ENCODE assay signal across 13 cellular contexts in genomic region chr2:121076501-121076820, GRCh38.
"Had no signal": no experiment of that assay in that cellular context is flagged by ENCODE, and none has a peak within 500 bp of the region (broad histone marks: within the 10 kb centered on the region; RNA-seq: fewer than 3 reads in every experiment).

No MANE protein-coding gene starts in this region.

- H3K27me3 ChIP-seq: upper lobe of left lung had no signal

- H3K9me3 ChIP-seq: adrenal gland, gastrocnemius medialis, sigmoid colon, suprapubic skin, upper lobe of left lung had no signal

- H3K4me3 ChIP-seq: adrenal gland, gastrocnemius medialis, suprapubic skin, upper lobe of left lung had no signal

- H3K27ac ChIP-seq: adrenal gland, epithelial cell of prostate, gastrocnemius medialis, suprapubic skin, upper lobe of left lung, VCaP had no signal

- H3K36me3 ChIP-seq: adrenal gland, gastrocnemius medialis, sigmoid colon, suprapubic skin, upper lobe of left lung had no signal

- H3K4me3 Mint-ChIP-seq: activated CD4-positive, alpha-beta T cell treated with anti-CD3 and anti-CD28 coated beads for 36 hours; activated CD8-positive, alpha-beta T cell treated with anti-CD3 and anti-CD28 coated beads for 36 hours; central memory CD8-positive, alpha-beta T cell had no signal

- H3K4me1 ChIP-seq: gastrocnemius medialis had no signal

- DNase-seq: cortex of kidney, sigmoid colon had no signal

- H3K4me1 Mint-ChIP-seq: central memory CD8-positive, alpha-beta T cell had no signal

- H3K9me3 Mint-ChIP-seq: activated CD8-positive, alpha-beta T cell treated with anti-CD3 and anti-CD28 coated beads for 36 hours; activated T-helper 2 cell treated with anti-CD3 and anti-CD28 coated beads, Interferon-gamma antibody, Interleukin-2, Interleukin-4, amounts not matched to agents 10 μg/mL and 5 μg/mL and 100 μg/mL, durations not matched to agents 14 hours and 24 hours and 36 hours; central memory CD8-positive, alpha-beta T cell; nephron had no signal

- H3K27ac Mint-ChIP-seq: activated CD4-positive, alpha-beta T cell treated with anti-CD3 and anti-CD28 coated beads for 36 hours; activated CD8-positive, alpha-beta T cell treated with anti-CD3 and anti-CD28 coated beads for 36 hours; activated T-helper 2 cell treated with anti-CD3 and anti-CD28 coated beads, Interferon-gamma antibody, Interleukin-2, Interleukin-4, amounts not matched to agents 10 μg/mL and 5 μg/mL and 100 μg/mL, durations not matched to agents 14 hours and 24 hours and 36 hours; nephron had no signal
